ENCODE assay signal across 1 cellular context in the genomic region with DNA sequence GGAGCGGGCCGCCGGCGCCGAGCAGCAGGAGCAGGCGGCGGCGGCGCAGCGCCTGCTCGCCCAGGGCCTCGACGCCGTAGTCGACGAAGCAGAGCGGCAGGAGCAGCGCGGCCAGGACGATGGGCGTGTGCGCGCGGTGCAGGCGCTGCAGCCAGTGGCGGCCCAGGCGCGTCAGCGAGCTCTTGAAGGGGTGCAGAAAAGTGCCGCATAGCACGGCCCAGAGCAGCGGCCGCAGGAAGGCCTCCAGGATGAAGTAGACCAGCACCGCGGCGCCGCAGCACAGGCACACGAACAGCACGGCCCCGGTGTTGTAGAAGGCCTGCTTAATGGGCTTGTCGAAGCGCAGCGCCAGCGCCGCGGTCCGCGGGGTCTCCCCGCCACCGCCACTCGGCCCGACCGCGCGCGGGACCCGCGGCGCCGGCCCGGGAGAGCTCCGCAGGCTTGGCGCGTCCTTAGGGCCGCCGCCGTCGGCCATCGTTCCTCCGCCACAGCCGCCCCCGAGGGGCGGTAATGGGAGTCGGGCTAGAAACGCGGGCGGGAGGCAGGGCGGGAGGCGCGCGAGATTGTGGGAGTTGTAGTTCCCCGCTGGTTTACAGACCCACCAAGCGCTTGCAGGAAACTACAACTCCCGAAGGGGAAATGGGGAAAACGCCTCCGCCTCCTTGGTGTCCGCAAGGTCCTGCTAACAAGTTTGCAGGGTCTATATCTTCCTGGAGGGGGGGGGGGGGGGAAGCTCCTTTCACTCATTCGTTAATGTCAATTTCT.
TF ChIP-seq lines count a peak whose summit lies in the region.

A gene (minus strand): TSS at position 509 of the 765 bp plus-strand sequence. CDS start 34 bp downstream, at position 475.

TF ChIP-seq in HepG2, 621 proteins besides CTCF, POLR2A, EP300 and RAD21 (continued from another document and continues in another):
- TF ChIP-seq, protein P1, sequence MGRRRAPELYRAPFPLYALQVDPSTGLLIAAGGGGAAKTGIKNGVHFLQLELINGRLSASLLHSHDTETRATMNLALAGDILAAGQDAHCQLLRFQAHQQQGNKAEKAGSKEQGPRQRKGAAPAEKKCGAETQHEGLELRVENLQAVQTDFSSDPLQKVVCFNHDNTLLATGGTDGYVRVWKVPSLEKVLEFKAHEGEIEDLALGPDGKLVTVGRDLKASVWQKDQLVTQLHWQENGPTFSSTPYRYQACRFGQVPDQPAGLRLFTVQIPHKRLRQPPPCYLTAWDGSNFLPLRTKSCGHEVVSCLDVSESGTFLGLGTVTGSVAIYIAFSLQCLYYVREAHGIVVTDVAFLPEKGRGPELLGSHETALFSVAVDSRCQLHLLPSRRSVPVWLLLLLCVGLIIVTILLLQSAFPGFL (CRISPR knock-in tag; IDR thresholded peaks at IDR 0.05): no peak; the same call in 1 of the 2 replicates
- TF ChIP-seq ATF1 (CRISPR knock-in tag; IDR thresholded peaks at IDR 0.05) (peak; percentile 24; the same call in 1 of the 2 replicates), MAFG (CRISPR knock-in tag; IDR thresholded peaks at IDR 0.05) (no peak), ZNF24 (IDR thresholded peaks at IDR 0.05) (no peak), DNMT1 (CRISPR knock-in tag; IDR thresholded peaks at IDR 0.05) (0 out of 2 replicates have a peak, but pooled peaks have one; percentile 46), MXD4 (CRISPR knock-in tag; IDR thresholded peaks at IDR 0.05) (0 out of 2 replicates have a peak, but pooled peaks have one; percentile 32), RXRB (CRISPR knock-in tag; IDR thresholded peaks at IDR 0.05; ENCODE audit: borderline replicate concordance) (0 out of 2 replicates have a peak, but pooled peaks have one; percentile 38), KDM6A (CRISPR knock-in tag; IDR thresholded peaks at IDR 0.05; ENCODE audit: low read depth) (no peak), SP1 (IDR thresholded peaks at IDR 0.05) (no peak), SP1 (CRISPR knock-in tag; IDR thresholded peaks at IDR 0.05) (peak; percentile 67; the same call in 1 of the 2 replicates), ZNF136 (CRISPR knock-in tag; IDR thresholded peaks at IDR 0.05; ENCODE audit: low read depth) (no peak), YEATS4 (CRISPR knock-in tag; IDR thresholded peaks at IDR 0.05; ENCODE audit: borderline replicate concordance) (0 out of 2 replicates have a peak, but pooled peaks have one; percentile 28), SOX6 (IDR thresholded peaks at IDR 0.05) (no peak), SOX6 (CRISPR knock-in tag; IDR thresholded peaks at IDR 0.05) (peak; percentile 53; the same call in 1 of the 2 replicates), ZNF354B (CRISPR knock-in tag; IDR thresholded peaks at IDR 0.05) (no peak; the same call in 1 of the 2 replicates), FOSL2 (CRISPR knock-in tag; IDR thresholded peaks at IDR 0.05) (peak; percentile 27; the same call in 1 of the 2 replicates), NFE2 (CRISPR knock-in tag; IDR thresholded peaks at IDR 0.05) (no peak), MTF1 (CRISPR knock-in tag; IDR thresholded peaks at IDR 0.05) (peak; percentile 29; the same call in 1 of the 2 replicates), KMT2B (CRISPR knock-in tag; IDR thresholded peaks at IDR 0.05) (peak; percentile 73; the same call in 1 of the 2 replicates), KMT2A (CRISPR knock-in tag; IDR thresholded peaks at IDR 0.05) (peak; percentile 29; the same call in 1 of the 2 replicates), KAT8 (CRISPR knock-in tag; IDR thresholded peaks at IDR 0.05) (peak; percentile 69; the same call in 1 of the 2 replicates), SKI (IDR thresholded peaks at IDR 0.05; ENCODE audit: partially characterized antibody) (peak; percentile 57), IRF2 (CRISPR knock-in tag; IDR thresholded peaks at IDR 0.05) (peak; percentile 68; the same call in 1 of the 2 replicates), SMAD1 (CRISPR knock-in tag; IDR thresholded peaks at IDR 0.05; ENCODE audit: borderline replicate concordance, low read depth) (0 out of 2 replicates have a peak, but pooled peaks have one; percentile 3), ZNF766 (CRISPR knock-in tag; IDR thresholded peaks at IDR 0.05; ENCODE audit: borderline replicate concordance) (0 out of 2 replicates have a peak, but pooled peaks have one; percentile 65), HNRNPH1 (optimal IDR thresholded peaks at IDR 0.05; ENCODE audit: low read depth, low read length) (no peak), CREM (IDR thresholded peaks at IDR 0.05) (peak; percentile 89), CREM (CRISPR knock-in tag; IDR thresholded peaks at IDR 0.05) (no peak), ZFP90 (CRISPR knock-in tag; IDR thresholded peaks at IDR 0.05; ENCODE audit: borderline replicate concordance) (0 out of 2 replicates have a peak, but pooled peaks have one; percentile 11), STAG1 (CRISPR knock-in tag; IDR thresholded peaks at IDR 0.05) (no peak; the same call in 1 of the 2 replicates), HCFC1 (IDR thresholded peaks at IDR 0.05; ENCODE audit: low read depth, low read length) (peak; percentile 93), DNMT3B (CRISPR knock-in tag; conservative IDR thresholded peaks at IDR 0.05) (no peak), DR1 (CRISPR knock-in tag; IDR thresholded peaks at IDR 0.05) (peak; percentile 49; the same call in 1 of the 2 replicates), ETV6 (CRISPR knock-in tag; conservative IDR thresholded peaks at IDR 0.05) (no peak), NR2F6 (IDR thresholded peaks at IDR 0.05) (no peak), NR2F6 (CRISPR knock-in tag; IDR thresholded peaks at IDR 0.05) (peak; percentile 19; the same call in 1 of the 2 replicates), ZNF788 (CRISPR knock-in tag; IDR thresholded peaks at IDR 0.05; ENCODE audit: borderline replicate concordance) (peak; percentile 70; the same call in 1 of the 2 replicates), GATAD2A (CRISPR knock-in tag; IDR thresholded peaks at IDR 0.05) (0 out of 2 replicates have a peak, but pooled peaks have one; percentile 30), HNRNPL (IDR thresholded peaks at IDR 0.05; ENCODE audit: low read depth, low read length) (0 out of 2 replicates have a peak, but pooled peaks have one; percentile 21), POLR2AphosphoS5 (IDR thresholded peaks at IDR 0.05; ENCODE audit: low read depth, low read length) (peak; percentile 74), ZFY (CRISPR knock-in tag; IDR thresholded peaks at IDR 0.05) (peak; percentile 81), MIER2 (CRISPR knock-in tag; IDR thresholded peaks at IDR 0.05) (no peak; the same call in 1 of the 2 replicates), ZNF343 (CRISPR knock-in tag; IDR thresholded peaks at IDR 0.05) (peak; percentile 60; the same call in 1 of the 2 replicates), ZNF367 (CRISPR knock-in tag; IDR thresholded peaks at IDR 0.05; ENCODE audit: borderline replicate concordance) (peak; percentile 25; the same call in 1 of the 2 replicates), ZNF333 (CRISPR knock-in tag; IDR thresholded peaks at IDR 0.05; ENCODE audit: borderline replicate concordance) (no peak), ZNF607 (CRISPR knock-in tag; IDR thresholded peaks at IDR 0.05; ENCODE audit: borderline replicate concordance) (no peak), MXI1 (IDR thresholded peaks at IDR 0.05; ENCODE audit: borderline replicate concordance, low read depth, low read length) (peak; percentile 39; the same call in 1 of the 3 replicates), ERF (CRISPR knock-in tag; IDR thresholded peaks at IDR 0.05) (peak; percentile 69; the same call in 1 of the 2 replicates)
- TF ChIP-seq, protein P2, sequence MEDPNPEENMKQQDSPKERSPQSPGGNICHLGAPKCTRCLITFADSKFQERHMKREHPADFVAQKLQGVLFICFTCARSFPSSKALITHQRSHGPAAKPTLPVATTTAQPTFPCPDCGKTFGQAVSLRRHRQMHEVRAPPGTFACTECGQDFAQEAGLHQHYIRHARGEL (CRISPR knock-in tag; IDR thresholded peaks at IDR 0.05): no peak
- TF ChIP-seq, protein P3, sequence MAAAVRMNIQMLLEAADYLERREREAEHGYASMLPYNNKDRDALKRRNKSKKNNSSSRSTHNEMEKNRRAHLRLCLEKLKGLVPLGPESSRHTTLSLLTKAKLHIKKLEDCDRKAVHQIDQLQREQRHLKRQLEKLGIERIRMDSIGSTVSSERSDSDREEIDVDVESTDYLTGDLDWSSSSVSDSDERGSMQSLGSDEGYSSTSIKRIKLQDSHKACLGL (CRISPR knock-in tag; IDR thresholded peaks at IDR 0.05): no peak
- TF ChIP-seq, protein P4, sequence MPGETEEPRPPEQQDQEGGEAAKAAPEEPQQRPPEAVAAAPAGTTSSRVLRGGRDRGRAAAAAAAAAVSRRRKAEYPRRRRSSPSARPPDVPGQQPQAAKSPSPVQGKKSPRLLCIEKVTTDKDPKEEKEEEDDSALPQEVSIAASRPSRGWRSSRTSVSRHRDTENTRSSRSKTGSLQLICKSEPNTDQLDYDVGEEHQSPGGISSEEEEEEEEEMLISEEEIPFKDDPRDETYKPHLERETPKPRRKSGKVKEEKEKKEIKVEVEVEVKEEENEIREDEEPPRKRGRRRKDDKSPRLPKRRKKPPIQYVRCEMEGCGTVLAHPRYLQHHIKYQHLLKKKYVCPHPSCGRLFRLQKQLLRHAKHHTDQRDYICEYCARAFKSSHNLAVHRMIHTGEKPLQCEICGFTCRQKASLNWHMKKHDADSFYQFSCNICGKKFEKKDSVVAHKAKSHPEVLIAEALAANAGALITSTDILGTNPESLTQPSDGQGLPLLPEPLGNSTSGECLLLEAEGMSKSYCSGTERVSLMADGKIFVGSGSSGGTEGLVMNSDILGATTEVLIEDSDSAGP (CRISPR knock-in tag; IDR thresholded peaks at IDR 0.05; ENCODE audit: borderline replicate concordance): peak; percentile 16
- TF ChIP-seq, protein P5, sequence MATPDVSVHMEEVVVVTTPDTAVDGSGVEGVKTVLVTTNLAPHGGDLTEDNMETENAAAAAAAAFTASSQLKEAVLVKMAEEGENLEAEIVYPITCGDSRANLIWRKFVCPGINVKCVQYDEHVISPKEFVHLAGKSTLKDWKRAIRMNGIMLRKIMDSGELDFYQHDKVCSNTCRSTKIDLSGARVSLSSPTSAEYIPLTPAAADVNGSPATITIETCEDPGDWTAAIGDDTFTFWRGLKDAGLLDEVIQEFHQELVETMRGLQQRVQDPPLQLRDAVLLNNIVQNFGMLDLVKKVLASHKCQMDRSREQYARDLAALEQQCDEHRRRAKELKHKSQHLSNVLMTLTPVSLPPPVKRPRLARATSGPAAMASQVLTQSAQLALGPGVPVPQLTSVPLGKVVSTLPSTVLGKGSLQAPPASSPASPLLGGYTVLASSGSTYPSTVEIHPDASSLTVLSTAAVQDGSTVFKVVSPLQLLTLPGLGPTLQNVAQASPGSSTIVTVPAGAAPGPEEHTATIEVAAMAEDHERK (CRISPR knock-in tag; IDR thresholded peaks at IDR 0.05; ENCODE audit: low read depth): no peak
- TF ChIP-seq, protein P6, sequence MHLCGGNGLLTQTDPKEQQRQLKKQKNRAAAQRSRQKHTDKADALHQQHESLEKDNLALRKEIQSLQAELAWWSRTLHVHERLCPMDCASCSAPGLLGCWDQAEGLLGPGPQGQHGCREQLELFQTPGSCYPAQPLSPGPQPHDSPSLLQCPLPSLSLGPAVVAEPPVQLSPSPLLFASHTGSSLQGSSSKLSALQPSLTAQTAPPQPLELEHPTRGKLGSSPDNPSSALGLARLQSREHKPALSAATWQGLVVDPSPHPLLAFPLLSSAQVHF (CRISPR knock-in tag; IDR thresholded peaks at IDR 0.05): 0 out of 2 replicates have a peak, but pooled peaks have one; percentile 51
- TF ChIP-seq, protein P7, sequence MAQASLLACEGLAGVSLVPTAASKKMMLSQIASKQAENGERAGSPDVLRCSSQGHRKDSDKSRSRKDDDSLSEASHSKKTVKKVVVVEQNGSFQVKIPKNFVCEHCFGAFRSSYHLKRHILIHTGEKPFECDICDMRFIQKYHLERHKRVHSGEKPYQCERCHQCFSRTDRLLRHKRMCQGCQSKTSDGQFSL (CRISPR knock-in tag; IDR thresholded peaks at IDR 0.05): no peak
- TF ChIP-seq, protein P8, sequence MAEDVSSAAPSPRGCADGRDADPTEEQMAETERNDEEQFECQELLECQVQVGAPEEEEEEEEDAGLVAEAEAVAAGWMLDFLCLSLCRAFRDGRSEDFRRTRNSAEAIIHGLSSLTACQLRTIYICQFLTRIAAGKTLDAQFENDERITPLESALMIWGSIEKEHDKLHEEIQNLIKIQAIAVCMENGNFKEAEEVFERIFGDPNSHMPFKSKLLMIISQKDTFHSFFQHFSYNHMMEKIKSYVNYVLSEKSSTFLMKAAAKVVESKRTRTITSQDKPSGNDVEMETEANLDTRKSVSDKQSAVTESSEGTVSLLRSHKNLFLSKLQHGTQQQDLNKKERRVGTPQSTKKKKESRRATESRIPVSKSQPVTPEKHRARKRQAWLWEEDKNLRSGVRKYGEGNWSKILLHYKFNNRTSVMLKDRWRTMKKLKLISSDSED (CRISPR knock-in tag; IDR thresholded peaks at IDR 0.05): no peak
- TF ChIP-seq, protein P9, sequence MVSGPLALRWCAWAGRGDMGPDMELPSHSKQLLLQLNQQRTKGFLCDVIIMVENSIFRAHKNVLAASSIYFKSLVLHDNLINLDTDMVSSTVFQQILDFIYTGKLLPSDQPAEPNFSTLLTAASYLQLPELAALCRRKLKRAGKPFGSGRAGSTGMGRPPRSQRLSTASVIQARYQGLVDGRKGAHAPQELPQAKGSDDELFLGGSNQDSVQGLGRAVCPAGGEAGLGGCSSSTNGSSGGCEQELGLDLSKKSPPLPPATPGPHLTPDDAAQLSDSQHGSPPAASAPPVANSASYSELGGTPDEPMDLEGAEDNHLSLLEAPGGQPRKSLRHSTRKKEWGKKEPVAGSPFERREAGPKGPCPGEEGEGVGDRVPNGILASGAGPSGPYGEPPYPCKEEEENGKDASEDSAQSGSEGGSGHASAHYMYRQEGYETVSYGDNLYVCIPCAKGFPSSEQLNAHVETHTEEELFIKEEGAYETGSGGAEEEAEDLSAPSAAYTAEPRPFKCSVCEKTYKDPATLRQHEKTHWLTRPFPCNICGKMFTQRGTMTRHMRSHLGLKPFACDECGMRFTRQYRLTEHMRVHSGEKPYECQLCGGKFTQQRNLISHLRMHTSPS (CRISPR knock-in tag; IDR thresholded peaks at IDR 0.05; ENCODE audit: low read depth): no peak; the same call in 1 of the 2 replicates
- TF ChIP-seq, protein P10, sequence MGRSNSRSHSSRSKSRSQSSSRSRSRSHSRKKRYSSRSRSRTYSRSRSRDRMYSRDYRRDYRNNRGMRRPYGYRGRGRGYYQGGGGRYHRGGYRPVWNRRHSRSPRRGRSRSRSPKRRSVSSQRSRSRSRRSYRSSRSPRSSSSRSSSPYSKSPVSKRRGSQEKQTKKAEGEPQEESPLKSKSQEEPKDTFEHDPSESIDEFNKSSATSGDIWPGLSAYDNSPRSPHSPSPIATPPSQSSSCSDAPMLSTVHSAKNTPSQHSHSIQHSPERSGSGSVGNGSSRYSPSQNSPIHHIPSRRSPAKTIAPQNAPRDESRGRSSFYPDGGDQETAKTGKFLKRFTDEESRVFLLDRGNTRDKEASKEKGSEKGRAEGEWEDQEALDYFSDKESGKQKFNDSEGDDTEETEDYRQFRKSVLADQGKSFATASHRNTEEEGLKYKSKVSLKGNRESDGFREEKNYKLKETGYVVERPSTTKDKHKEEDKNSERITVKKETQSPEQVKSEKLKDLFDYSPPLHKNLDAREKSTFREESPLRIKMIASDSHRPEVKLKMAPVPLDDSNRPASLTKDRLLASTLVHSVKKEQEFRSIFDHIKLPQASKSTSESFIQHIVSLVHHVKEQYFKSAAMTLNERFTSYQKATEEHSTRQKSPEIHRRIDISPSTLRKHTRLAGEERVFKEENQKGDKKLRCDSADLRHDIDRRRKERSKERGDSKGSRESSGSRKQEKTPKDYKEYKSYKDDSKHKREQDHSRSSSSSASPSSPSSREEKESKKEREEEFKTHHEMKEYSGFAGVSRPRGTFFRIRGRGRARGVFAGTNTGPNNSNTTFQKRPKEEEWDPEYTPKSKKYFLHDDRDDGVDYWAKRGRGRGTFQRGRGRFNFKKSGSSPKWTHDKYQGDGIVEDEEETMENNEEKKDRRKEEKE (IDR thresholded peaks at IDR 0.05): no peak
